Comparison of ENCODE assay signal across 14 cellular contexts in the genomic region with DNA sequence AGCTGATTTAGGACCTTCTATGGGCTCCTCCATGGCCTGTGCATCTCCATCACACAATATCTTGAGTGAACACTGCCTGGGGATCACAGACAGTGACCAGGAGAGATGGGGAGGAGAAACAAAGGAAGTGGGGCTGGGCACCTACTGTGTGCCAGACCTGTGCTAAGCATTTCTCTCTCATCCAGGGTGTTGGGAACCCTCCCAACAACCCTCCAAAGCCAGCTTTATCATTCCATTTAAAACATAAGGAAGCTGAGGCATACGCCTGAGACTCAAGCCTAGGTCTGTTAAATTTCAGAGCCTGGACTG.
DNase-seq lines count a peak whose midpoint lies in the region; ATAC-seq and TF ChIP-seq lines count a peak whose summit lies in the region.
"Had no signal": no experiment of that assay in that cellular context is flagged by ENCODE, and none has a peak within 500 bp of the region (broad histone marks: within the 10 kb centered on the region; RNA-seq: fewer than 3 reads in every experiment).

No MANE protein-coding gene starts in this region.

- TF ChIP-seq CTCF in cardiac muscle cell (IDR thresholded peaks at IDR 0.05; ENCODE audit: low read depth, low read length) (no peak), adrenal gland (IDR thresholded peaks at IDR 0.05) (no peak), lung (IDR thresholded peaks at IDR 0.05; ENCODE audit: control extremely low read depth, extremely low read depth) (no peak), spleen (IDR thresholded peaks at IDR 0.05 in 8 of 11, conservative IDR thresholded peaks at IDR 0.05 in 3 of 11) (no peak), SK-N-SH (IDR thresholded peaks at IDR 0.05) (no peak)

- no peaks in the 10 kb centered on the region for H4K20me1 ChIP-seq in SK-N-SH (ENCODE audit: insufficient read depth)

- DNase-seq in cardiac muscle cell (ENCODE audit: low read depth in 1 of 2, low spot score in 1 of 2) (no peak), cardiac septum (ENCODE audit: low spot score) (no peak), adrenal gland (no peak), lung (ENCODE audit: low spot score) (no peak), spleen (peak; percentile 31), HAP-1 (ENCODE audit: low spot score in 2 of 2) (no peak), SK-N-SH (no peak)
- no peak for DNase-seq in central memory CD4-positive, alpha-beta T cell
- DNase-seq: naive B cell, NCI-H1436, tibial artery had no signal

- no peaks in the 10 kb centered on the region for H3K36me3 ChIP-seq in cardiac muscle cell
- no peaks in the 10 kb centered on the region for H3K36me3 ChIP-seq in adrenal gland (replicated peaks in 1 of 2)
- no peaks in the 10 kb centered on the region for H3K36me3 ChIP-seq in lung (ENCODE audit: control insufficient read depth in 2 of 2, insufficient read depth in 2 of 2, low read length in 2 of 2)
- no peaks in the 10 kb centered on the region for H3K36me3 ChIP-seq in spleen
- no peaks in the 10 kb centered on the region for H3K36me3 ChIP-seq in HAP-1 (replicated peaks)
- no peaks in the 10 kb centered on the region for H3K36me3 ChIP-seq in SK-N-SH (replicated peaks in 1 of 2; ENCODE audit: control insufficient read depth in 1 of 2, insufficient read depth in 2 of 2, low read length in 1 of 2)
- H3K36me3 ChIP-seq: tibial artery had no signal

- TF ChIP-seq RAD21 in SK-N-SH (IDR thresholded peaks at IDR 0.05; ENCODE audit: low read length) = no peak

- no peaks in the 10 kb centered on the region for H3K79me2 ChIP-seq in SK-N-SH (ENCODE audit: insufficient read depth)

- TF ChIP-seq POLR2A in adrenal gland (IDR thresholded peaks at IDR 0.05) (no peak), spleen (IDR thresholded peaks at IDR 0.05) (no peak)

- H3K27me3 ChIP-seq in cardiac muscle cell (no peaks in the 10 kb centered on the region), adrenal gland (no peaks in the 10 kb centered on the region), lung (ENCODE audit: control insufficient read depth, insufficient read depth) (no peaks in the 10 kb centered on the region), spleen (replicated peaks in 1 of 7) (peaks cover 0 to 36% (median 0%) of the 10 kb centered on the region in 7 donors), HAP-1 (ENCODE audit: low read depth) (no peaks in the 10 kb centered on the region), SK-N-SH (ENCODE audit: insufficient read depth) (no peaks in the 10 kb centered on the region)
- H3K27me3 ChIP-seq: tibial artery had no signal

- POLR2A ChIA-PET in SK-N-SH (lab: Yijun Ruan, JAX) = no interaction called here

- no peaks in the 10 kb centered on the region for H3K9me2 ChIP-seq in SK-N-SH

- TF ChIP-seq EP300 in SK-N-SH (IDR thresholded peaks at IDR 0.05; ENCODE audit: borderline replicate concordance in 1 of 2, low read depth in 1 of 2, low read length in 1 of 2) = no peak

- intact Hi-C loops in cardiac septum (cut with DNase I) (loop anchor here (5.0 kb wide), 1 partner anchor 46 kb away; no protein-coding TSS in a partner anchor), adrenal gland (cut with DNase I) (no loop called here), spleen (cut with DNase I; ENCODE audit: low total_unique reads) (no loop called here)

- in situ Hi-C loops in HAP-1 (cut with MboI; ENCODE audit: low sequenced_read_pairs) = no loop called here

- H2AFZ ChIP-seq in SK-N-SH (ENCODE audit: low read depth) = no peak overlapping the region

- no peak overlapping the region for H3K4me2 ChIP-seq in SK-N-SH

- no peaks in the 10 kb centered on the region for H3K9me3 ChIP-seq in cardiac muscle cell (ENCODE audit: low read depth)
- no peaks in the 10 kb centered on the region for H3K9me3 ChIP-seq in adrenal gland (replicated peaks in 1 of 3)
- peaks cover 0 to 3% of the 10 kb centered on the region in 2 donors for H3K9me3 ChIP-seq in lung (ENCODE audit: control insufficient read depth in 2 of 2, insufficient read depth in 1 of 2, low read length in 1 of 2)
- peaks cover 0 to 8% (median 3%) of the 10 kb centered on the region in 8 donors for H3K9me3 ChIP-seq in spleen
- peaks cover 3% of the 10 kb centered on the region; the same call in 1 of the 2 replicates for H3K9me3 ChIP-seq in HAP-1
- H3K9me3 ChIP-seq in SK-N-SH = peaks cover 3% of the 10 kb centered on the region; the same call in 1 of the 2 replicates

- CTCF ChIA-PET in SK-N-SH (lab: Yijun Ruan, JAX) = no interaction called here

- H3K27ac ChIP-seq in cardiac muscle cell = peak overlapping the region; percentile 99
- H3K27ac ChIP-seq in adrenal gland = peak overlapping the region in 3 of 5 donors; percentile 71 to 88 (median 73)
- H3K27ac ChIP-seq in lung (ENCODE audit: low read depth in 1 of 2, low read length in 1 of 2) = peak overlapping the region; percentile 44 to 68
- peak overlapping the region in 1 of 8 donors; percentile 62 for H3K27ac ChIP-seq in spleen
- H3K27ac ChIP-seq in SK-N-SH (ENCODE audit: low read depth in 2 of 2, low read length in 1 of 2) = no peak overlapping the region
- H3K27ac ChIP-seq: 22Rv1, tibial artery, VCaP had no signal

- no peak for ATAC-seq in lung (ENCODE audit: insufficient read depth, low FRiP score)
- ATAC-seq: stimulated activated memory B cell treated with anti-CD40 and anti-IgM and Interleukin-4, amounts not matched to agents 10 μg/mL and 1 μg/mL and 100 μg/mL, for 72 hours had no signal

- WGBS in adrenal gland, 4 donors = 67 to 100% (median 91%) methylated on average over 1 of the region's 1 CpG
- WGBS in lung, 2 donors = 83 to 85% methylated on average over 1 of the region's 1 CpG
- 73 to 91% (median 81%) methylated on average over 1 of the region's 1 CpG for WGBS in spleen, 5 donors
- WGBS in SK-N-SH (ENCODE audit: low lambda C conversion rate) = 100% methylated on average over 1 of the region's 1 CpG

- H3F3A ChIP-seq in SK-N-SH (replicated peaks; ENCODE audit: insufficient read depth) = no peaks in the 10 kb centered on the region

- H3K9ac ChIP-seq in SK-N-SH = no peak overlapping the region

- no peak overlapping the region for H3K4me3 ChIP-seq in cardiac muscle cell
- H3K4me3 ChIP-seq in adrenal gland = no peak overlapping the region
- no peak overlapping the region for H3K4me3 ChIP-seq in lung
- no peak overlapping the region for H3K4me3 ChIP-seq in spleen
- no peak overlapping the region for H3K4me3 ChIP-seq in HAP-1
- H3K4me3 ChIP-seq in SK-N-SH (ENCODE audit: low read depth in 2 of 2, low read length in 1 of 2) = no peak overlapping the region
- H3K4me3 ChIP-seq: tibial artery had no signal

- H3K4me1 ChIP-seq in cardiac muscle cell (ENCODE audit: low read depth) = peaks cover 33% of the 10 kb centered on the region
- H3K4me1 ChIP-seq in adrenal gland (replicated peaks in 1 of 2) = peaks cover 19 to 21% of the 10 kb centered on the region in 2 donors
- H3K4me1 ChIP-seq in lung (ENCODE audit: control insufficient read depth in 2 of 2, insufficient read depth in 2 of 2, low read length in 2 of 2) = peaks cover 6 to 10% of the 10 kb centered on the region in 2 donors
- H3K4me1 ChIP-seq in spleen = peaks cover 0 to 30% (median 17%) of the 10 kb centered on the region in 6 donors
- H3K4me1 ChIP-seq in HAP-1 = peaks cover 24% of the 10 kb centered on the region
- H3K4me1 ChIP-seq in SK-N-SH (ENCODE audit: control insufficient read depth in 1 of 2, insufficient read depth in 2 of 2, low read depth in 1 of 2, low read length in 1 of 2) = no peaks in the 10 kb centered on the region; a peak in 1 of 4 replicates

TF ChIP-seq in SK-N-SH, 30 proteins besides CTCF, POLR2A, EP300 and RAD21:
- TF ChIP-seq MEF2A (IDR thresholded peaks at IDR 0.05; ENCODE audit: borderline replicate concordance, low read depth) = no peak
- TF ChIP-seq JUND (IDR thresholded peaks at IDR 0.05) = no peak
- TF ChIP-seq GABPA (IDR thresholded peaks at IDR 0.05; ENCODE audit: low read depth) = no peak
- TF ChIP-seq FOXM1 (IDR thresholded peaks at IDR 0.05; ENCODE audit: low read depth) = no peak
- TF ChIP-seq NFIC (IDR thresholded peaks at IDR 0.05; ENCODE audit: borderline replicate concordance) = no peak
- no peak for TF ChIP-seq RXRA (IDR thresholded peaks at IDR 0.05; ENCODE audit: borderline replicate concordance, low read depth)
- no peak for TF ChIP-seq TEAD4 (IDR thresholded peaks at IDR 0.05; ENCODE audit: borderline replicate concordance, insufficient read depth)
- TF ChIP-seq, protein P1, sequence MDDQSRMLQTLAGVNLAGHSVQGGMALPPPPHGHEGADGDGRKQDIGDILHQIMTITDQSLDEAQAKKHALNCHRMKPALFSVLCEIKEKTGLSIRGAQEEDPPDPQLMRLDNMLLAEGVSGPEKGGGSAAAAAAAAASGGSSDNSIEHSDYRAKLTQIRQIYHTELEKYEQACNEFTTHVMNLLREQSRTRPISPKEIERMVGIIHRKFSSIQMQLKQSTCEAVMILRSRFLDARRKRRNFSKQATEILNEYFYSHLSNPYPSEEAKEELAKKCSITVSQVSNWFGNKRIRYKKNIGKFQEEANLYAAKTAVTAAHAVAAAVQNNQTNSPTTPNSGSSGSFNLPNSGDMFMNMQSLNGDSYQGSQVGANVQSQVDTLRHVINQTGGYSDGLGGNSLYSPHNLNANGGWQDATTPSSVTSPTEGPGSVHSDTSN (IDR thresholded peaks at IDR 0.05) = no peak
- TF ChIP-seq MXI1 (IDR thresholded peaks at IDR 0.05; ENCODE audit: low read depth, low read length) = no peak
- no peak for TF ChIP-seq RCOR1 (IDR thresholded peaks at IDR 0.05; ENCODE audit: low read length)

Comparison
In these comparisons a context has a peak if more than half of its experiments do, and no peak if none do; other contexts are left out.
1. H3K27ac ChIP-seq: peak in cardiac muscle cell (single experiment), adrenal gland (3 of 5) and lung (2 of 2); none in SK-N-SH (0 of 2).